ENCODE assay signal across 28 cellular contexts in the genomic region with DNA sequence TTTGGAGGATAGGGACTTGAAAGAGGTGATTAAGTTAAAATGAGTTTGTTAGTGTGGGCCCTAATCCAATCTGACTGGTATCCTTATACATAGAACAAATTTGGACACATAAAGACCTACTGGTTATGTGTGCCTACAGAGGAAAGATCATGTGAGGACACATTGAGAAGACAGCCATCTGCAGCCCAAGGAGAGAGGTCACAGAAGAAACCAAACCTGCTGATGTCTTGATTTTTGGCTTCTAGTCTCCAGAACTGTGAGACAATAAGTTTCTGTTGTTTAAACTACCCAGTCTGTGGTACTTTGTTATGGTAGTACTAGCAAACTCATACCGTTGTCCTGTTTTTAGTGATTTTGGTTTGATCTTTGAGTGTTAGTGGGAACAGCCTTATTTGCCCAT. TPM values are rescaled to one million over a fixed set of nuclear protein-coding genes. Genes with fewer than 3 reads are reported as not detected.
DNase-seq lines count a peak whose midpoint lies in the region; ATAC-seq, FAIRE-seq and TF ChIP-seq lines count a peak whose summit lies in the region.
"Had no signal": no experiment of that assay in that cellular context is flagged by ENCODE, and none has a peak within 500 bp of the region (broad histone marks: within the 10 kb centered on the region; RNA-seq: fewer than 3 reads in every experiment).

No MANE protein-coding gene starts in this region.

- POLR2A ChIA-PET in PC-9 (lab: Charles Lee; ENCODE audit: unreplicated experiment), result no interaction called here

- DNase-seq in GM12892 (ENCODE audit: insufficient read length), result no peak
- DNase-seq in MM.1S, result peak; percentile 82
- peak; percentile 91 for DNase-seq in RPMI8226
- no peak for DNase-seq in PC-9
- DNase-seq in testis, result no peak
- DNase-seq: ACHN; BE2C; C1 segment of cervical spinal cord; CD4-positive, alpha-beta memory T cell; CD4-positive, CD25-positive, alpha-beta regulatory T cell; CD8-positive, alpha-beta memory T cell; COR-L47; DMS 273 treated with DMSO at 0.1 percent for 48 hours; DMS153; DMS53; DMS79; DND-41; EL; GDM1 had no signal

- no peak overlapping the region; the same call in 1 of the 2 replicates for H3K9ac ChIP-seq in MM.1S (ENCODE audit: low read length)
- H3K9ac ChIP-seq: BLaER1 had no signal

- no peak for TF ChIP-seq CTCF in MM.1S (IDR thresholded peaks at IDR 0.05; ENCODE audit: low read length)
- no peak for TF ChIP-seq CTCF in PC-9 (conservative IDR thresholded peaks at IDR 0.05)
- no peak for TF ChIP-seq CTCF in testis (IDR thresholded peaks at IDR 0.05)

- H3K9me2 ChIP-seq in MM.1S (replicated peaks; ENCODE audit: insufficient read depth, low read length) (no peaks in the 10 kb centered on the region), PC-9 (ENCODE audit: insufficient read depth) (no peaks in the 10 kb centered on the region)

- H3K36me3 ChIP-seq in MM.1S (replicated peaks; ENCODE audit: insufficient read depth, low read length) (no peaks in the 10 kb centered on the region), PC-9 (ENCODE audit: low read depth) (no peaks in the 10 kb centered on the region), testis (ENCODE audit: low read depth, missing control alignments) (no peaks in the 10 kb centered on the region)
- H3K36me3 ChIP-seq: BE2C, BLaER1 had no signal

- H3K79me2 ChIP-seq in MM.1S (ENCODE audit: low read length) (no peaks in the 10 kb centered on the region), PC-9 (ENCODE audit: low read depth) (no peaks in the 10 kb centered on the region)

- TF ChIP-seq POLR2A in GM12892 (IDR thresholded peaks at IDR 0.05; ENCODE audit: low read depth, low read length) (no peak), testis (IDR thresholded peaks at IDR 0.05) (no peak)

- intact Hi-C loops in PC-9 (cut with micrococcal nuclease; ENCODE audit: unreplicated experiment), result no loop called here
- intact Hi-C loops in testis (cut with DNase I; ENCODE audit: low total_unique reads), result no loop called here

- FAIRE-seq in GM12892 (lab: Jason Lieb, UNC) (peak; percentile 30), islet of Langerhans (lab: Jason Lieb, UNC) (peak; percentile 5)
- FAIRE-seq: A204.1, GM12891, GM18507 had no signal

- H3F3A ChIP-seq in MM.1S (ENCODE audit: insufficient read depth, low read length) (peaks cover 13% of the 10 kb centered on the region), PC-9 (ENCODE audit: insufficient read depth, low read depth) (no peaks in the 10 kb centered on the region)

- peak overlapping the region; percentile 68 for H3K27ac ChIP-seq in MM.1S (ENCODE audit: low read length)
- no peak overlapping the region for H3K27ac ChIP-seq in PC-9
- no peak overlapping the region for H3K27ac ChIP-seq in testis
- H3K27ac ChIP-seq: 22Rv1, BLaER1 had no signal

- no peak for ATAC-seq in GM19455 (IDR thresholded peaks at IDR 0.05; ENCODE audit: unreplicated experiment)

- H2AFZ ChIP-seq in MM.1S (ENCODE audit: low read length) (no peak overlapping the region), PC-9 (no peak overlapping the region)

- H3K9me3 ChIP-seq in MM.1S (replicated peaks; ENCODE audit: insufficient read depth, low read length) (no peaks in the 10 kb centered on the region), PC-9 (ENCODE audit: insufficient read depth, low read depth) (no peaks in the 10 kb centered on the region; the same call in 1 of the 2 replicates), testis (no peaks in the 10 kb centered on the region)
- H3K9me3 ChIP-seq: BE2C, BLaER1 had no signal

- H3K27me3 ChIP-seq in MM.1S (replicated peaks; ENCODE audit: insufficient read depth, low read length) (no peaks in the 10 kb centered on the region), PC-9 (ENCODE audit: insufficient read depth, low read depth) (no peaks in the 10 kb centered on the region), testis (no peaks in the 10 kb centered on the region)
- H3K27me3 ChIP-seq: BE2C, BLaER1 had no signal

- H4K20me1 ChIP-seq in MM.1S (ENCODE audit: insufficient read depth, low read length), result no peaks in the 10 kb centered on the region
- no peaks in the 10 kb centered on the region for H4K20me1 ChIP-seq in PC-9 (ENCODE audit: insufficient read depth)
- H4K20me1 ChIP-seq: BLaER1 had no signal

- H3K4me3 ChIP-seq in MM.1S (ENCODE audit: low read length), result 0 out of 2 replicates have a peak overlapping the region, but pooled peaks have one; percentile 4
- H3K4me3 ChIP-seq in PC-9, result no peak overlapping the region
- no peak overlapping the region for H3K4me3 ChIP-seq in testis
- H3K4me3 ChIP-seq: BLaER1 had no signal

- WGBS in testis, 2 donors, result 90 to 93% methylated on average over 1 of the region's 1 CpG

- no TSS peak for BruUV-seq in PC-9 (replicated peaks; lab: Mats Ljungman, UMichigan)

- H3K4me1 ChIP-seq in MM.1S (ENCODE audit: low read length) (peaks cover 35% of the 10 kb centered on the region), PC-9 (replicated peaks; ENCODE audit: insufficient read depth) (no peaks in the 10 kb centered on the region), testis (no peaks in the 10 kb centered on the region)
- H3K4me1 ChIP-seq: BE2C, BLaER1 had no signal

- CTCF ChIA-PET in PC-9 (lab: Charles Lee), result no interaction called here

- peak overlapping the region; percentile 84 for H3K4me2 ChIP-seq in MM.1S (ENCODE audit: low read depth, low read length)
- no peak overlapping the region for H3K4me2 ChIP-seq in PC-9
- H3K4me2 ChIP-seq: BLaER1 had no signal

RNA-seq across cellular contexts. Expression of a gene that starts 18.3 kb away (rescaled TPM):
- 0.98 TPM for polyA plus RNA-seq in GM12892 (2012; ENCODE audit: missing spikeins)
- total RNA-seq in PC-9 (2021) (not detected in 2 replicates), testis (10 to 100 TPM; 23.1 to 25.6 TPM)
- polyA plus RNA-seq in testis (ENCODE audit: insufficient read depth, low read depth, low replicate concordance), result 4.5 TPM
- total RNA-seq: CD4-positive, alpha-beta memory T cell; CD4-positive, CD25-positive, alpha-beta regulatory T cell; CD8-positive, alpha-beta memory T cell; G401 had no signal
- polyA plus RNA-seq: CD14-positive monocyte; CD4-positive, alpha-beta memory T cell; CD4-positive, CD25-positive, alpha-beta regulatory T cell; CD8-positive, alpha-beta memory T cell had no signal

Comparison
In these comparisons a context has a peak if more than half of its experiments do, and no peak if none do; other contexts are left out.
1. DNase-seq: peak in MM.1S (single experiment) and RPMI8226 (single experiment); none in GM12892 (single experiment), PC-9 (0 of 2) and testis (single experiment).
2. RNA of a gene that starts 18.3 kb away (total RNA-seq): 23.1 to 25.6 TPM in testis; not detected in PC-9; every median in the first group is over 10 times any median in the second.